13 cellular contexts compared by ENCODE assay signal in genomic region chr12:27276275-27276674, GRCh38.
"Had no signal": no experiment of that assay in that cellular context is flagged by ENCODE, and none has a peak within 500 bp of the region (broad histone marks: within the 10 kb centered on the region; RNA-seq: fewer than 3 reads in every experiment).

No MANE protein-coding gene starts in this region.

- ATAC-seq: activated T-helper 17 cell treated with anti-CD3 and anti-CD28 coated beads, Interleukin-2, amount 50 U/mL, for 72 hours; effector memory CD8-positive, alpha-beta T cell; T-helper 17 cell had no signal

- H3K4me3 Mint-ChIP-seq: activated B cell treated with CpG ODN at 0.5 μM for 24 hours; activated CD4-positive, alpha-beta T cell treated with anti-CD3 and anti-CD28 coated beads, Interleukin-2, amount 10 ng/mL, durations not matched to agents 24 days and 14 days; activated naive CD4-positive, alpha-beta T cell treated with anti-CD3 and anti-CD28 coated beads, Interleukin-2, amount 10 ng/mL, durations not matched to agents 7 days and 5 days; activated T-helper 17 cell treated with anti-CD3 and anti-CD28 coated beads, Interleukin-2, amount 50 U/mL, for 72 hours; effector memory CD8-positive, alpha-beta T cell; T-helper 17 cell had no signal

- H3K4me3 ChIP-seq: adrenal gland, tibial nerve had no signal

- H3K36me3 ChIP-seq: adrenal gland, tibial nerve had no signal

- H3K27me3 Mint-ChIP-seq: activated B cell treated with CpG ODN at 0.5 μM for 24 hours; activated CD4-positive, alpha-beta T cell treated with anti-CD3 and anti-CD28 coated beads, Interleukin-2, amount 10 ng/mL, durations not matched to agents 24 days and 14 days; activated naive CD4-positive, alpha-beta T cell treated with anti-CD3 and anti-CD28 coated beads, Interleukin-2, amount 10 ng/mL, durations not matched to agents 7 days and 5 days; activated T-helper 17 cell treated with anti-CD3 and anti-CD28 coated beads, Interleukin-2, amount 50 U/mL, for 72 hours; effector memory CD8-positive, alpha-beta T cell; T-helper 17 cell had no signal

- H3K9me3 Mint-ChIP-seq: activated B cell treated with CpG ODN at 0.5 μM for 24 hours; activated CD4-positive, alpha-beta T cell treated with anti-CD3 and anti-CD28 coated beads, Interleukin-2, amount 10 ng/mL, durations not matched to agents 24 days and 14 days; activated naive CD4-positive, alpha-beta T cell treated with anti-CD3 and anti-CD28 coated beads, Interleukin-2, amount 10 ng/mL, durations not matched to agents 7 days and 5 days; activated T-helper 17 cell treated with anti-CD3 and anti-CD28 coated beads, Interleukin-2, amount 50 U/mL, for 72 hours; effector memory CD8-positive, alpha-beta T cell had no signal

- H3K36me3 Mint-ChIP-seq: activated naive CD4-positive, alpha-beta T cell treated with anti-CD3 and anti-CD28 coated beads, Interleukin-2, amount 10 ng/mL, durations not matched to agents 7 days and 5 days had no signal

- DNase-seq: activated B cell treated with CpG ODN at 0.5 μM for 24 hours; activated CD4-positive, alpha-beta T cell treated with anti-CD3 and anti-CD28 coated beads, Interleukin-2, amount 10 ng/mL, durations not matched to agents 24 days and 14 days; activated naive CD4-positive, alpha-beta T cell treated with anti-CD3 and anti-CD28 coated beads, Interleukin-2, amount 10 ng/mL, durations not matched to agents 7 days and 5 days; activated T-cell treated with anti-CD3 and anti-CD28 coated beads for 4 hours; adrenal gland; caudate nucleus; cortex of kidney; effector memory CD8-positive, alpha-beta T cell; hypothalamus; retina; T-helper 17 cell had no signal

- H3K27me3 ChIP-seq: adrenal gland, tibial nerve had no signal

- H3K27ac Mint-ChIP-seq: activated B cell treated with CpG ODN at 0.5 μM for 24 hours; activated CD4-positive, alpha-beta T cell treated with anti-CD3 and anti-CD28 coated beads, Interleukin-2, amount 10 ng/mL, durations not matched to agents 24 days and 14 days; activated naive CD4-positive, alpha-beta T cell treated with anti-CD3 and anti-CD28 coated beads, Interleukin-2, amount 10 ng/mL, durations not matched to agents 7 days and 5 days; effector memory CD8-positive, alpha-beta T cell; T-helper 17 cell had no signal
